ENCODE assay signal across 21 cellular contexts in genomic region chr5:34694012-34694411, GRCh38. TPM values are rescaled to one million over a fixed set of nuclear protein-coding genes. Genes with fewer than 3 reads are reported as not detected.
DNase-seq lines count a peak whose midpoint lies in the region; ATAC-seq and TF ChIP-seq lines count a peak whose summit lies in the region.
"Had no signal": no experiment of that assay in that cellular context is flagged by ENCODE, and none has a peak within 500 bp of the region (broad histone marks: within the 10 kb centered on the region; RNA-seq: fewer than 3 reads in every experiment).

No MANE protein-coding gene starts in this region.

- peaks cover 17% of the 10 kb centered on the region for H3K4me1 Mint-ChIP-seq in activated naive CD8-positive, alpha-beta T cell treated with anti-CD3 and anti-CD28 coated beads, Interleukin-2, amount 50 U/mL, for 24 hours
- H3K4me1 Mint-ChIP-seq in activated naive CD8-positive, alpha-beta T cell treated with anti-CD3 and anti-CD28 coated beads for 36 hours: peaks cover 20% of the 10 kb centered on the region
- H3K4me1 Mint-ChIP-seq in nephron (peaks cover 32% of the 10 kb centered on the region), type B pancreatic cell (ENCODE audit: unreplicated experiment) (peaks cover 34% of the 10 kb centered on the region)

- in situ Hi-C loops in brain microvascular endothelial cell (cut with HindIII; ENCODE audit: low pct_ligation_motif_present, low sequenced_read_pairs): no loop called here

- H3K4me3 Mint-ChIP-seq in activated naive CD8-positive, alpha-beta T cell treated with anti-CD3 and anti-CD28 coated beads, Interleukin-2, amount 50 U/mL, for 24 hours: no peak overlapping the region
- H3K4me3 Mint-ChIP-seq in activated naive CD8-positive, alpha-beta T cell treated with anti-CD3 and anti-CD28 coated beads for 36 hours: no peak overlapping the region
- H3K4me3 Mint-ChIP-seq in nephron (no peak overlapping the region), type B pancreatic cell (no peak overlapping the region)

- H3K27ac Mint-ChIP-seq in activated naive CD8-positive, alpha-beta T cell treated with anti-CD3 and anti-CD28 coated beads, Interleukin-2, amount 50 U/mL, for 24 hours: no peak overlapping the region
- no peak overlapping the region for H3K27ac Mint-ChIP-seq in activated naive CD8-positive, alpha-beta T cell treated with anti-CD3 and anti-CD28 coated beads for 36 hours
- H3K27ac Mint-ChIP-seq in nephron (peak overlapping the region; percentile 18 to 61 (median 49)), type B pancreatic cell (peak overlapping the region; percentile 34)

- peak overlapping the region; percentile 20 for H3K27ac ChIP-seq in brain microvascular endothelial cell
- no peak overlapping the region for H3K27ac ChIP-seq in WERI-Rb-1
- H3K27ac ChIP-seq: 22Rv1, right atrium auricular region, SJSA1 had no signal

- no peak for TF ChIP-seq CTCF in brain microvascular endothelial cell (IDR thresholded peaks at IDR 0.05; ENCODE audit: low read depth, low read length, missing control alignments)
- no peak for TF ChIP-seq CTCF in nephron (IDR thresholded peaks at IDR 0.05; ENCODE audit: unreplicated experiment in 3 of 3)
- no peak for TF ChIP-seq CTCF in type B pancreatic cell (conservative IDR thresholded peaks at IDR 0.05)
- no peak for TF ChIP-seq CTCF in WERI-Rb-1 (IDR thresholded peaks at IDR 0.05; ENCODE audit: low read depth, low read length)

- H3K4me3 ChIP-seq in brain microvascular endothelial cell (ENCODE audit: low read depth, low read length) (no peak overlapping the region), WERI-Rb-1 (ENCODE audit: low read depth, low read length) (no peak overlapping the region)
- H3K4me3 ChIP-seq: mucosa of descending colon, right atrium auricular region, SJSA1, upper lobe of left lung had no signal

- no peaks in the 10 kb centered on the region for H3K9me3 ChIP-seq in WERI-Rb-1 (ENCODE audit: severe bottlenecking)
- H3K9me3 ChIP-seq: mucosa of descending colon, right atrium auricular region, SJSA1, upper lobe of left lung had no signal

- peaks cover 69% of the 10 kb centered on the region for H3K36me3 ChIP-seq in brain microvascular endothelial cell (replicated peaks)
- H3K36me3 ChIP-seq in WERI-Rb-1: no peaks in the 10 kb centered on the region
- H3K36me3 ChIP-seq: right atrium auricular region, SJSA1 had no signal

- H3K9me3 Mint-ChIP-seq in activated naive CD8-positive, alpha-beta T cell treated with anti-CD3 and anti-CD28 coated beads, Interleukin-2, amount 50 U/mL, for 24 hours: no peaks in the 10 kb centered on the region
- no peaks in the 10 kb centered on the region for H3K9me3 Mint-ChIP-seq in activated naive CD8-positive, alpha-beta T cell treated with anti-CD3 and anti-CD28 coated beads for 36 hours
- H3K9me3 Mint-ChIP-seq in nephron (no peaks in the 10 kb centered on the region), type B pancreatic cell (no peaks in the 10 kb centered on the region)

- H3K27me3 Mint-ChIP-seq in activated naive CD8-positive, alpha-beta T cell treated with anti-CD3 and anti-CD28 coated beads, Interleukin-2, amount 50 U/mL, for 24 hours: no peaks in the 10 kb centered on the region
- H3K27me3 Mint-ChIP-seq in activated naive CD8-positive, alpha-beta T cell treated with anti-CD3 and anti-CD28 coated beads for 36 hours: no peaks in the 10 kb centered on the region
- no peaks in the 10 kb centered on the region for H3K27me3 Mint-ChIP-seq in nephron (ENCODE audit: low read depth)
- no peaks in the 10 kb centered on the region for H3K27me3 Mint-ChIP-seq in type B pancreatic cell

- no peak for DNase-seq in activated naive CD8-positive, alpha-beta T cell treated with anti-CD3 and anti-CD28 coated beads, Interleukin-2, amount 50 U/mL, for 24 hours
- DNase-seq in activated naive CD8-positive, alpha-beta T cell treated with anti-CD3 and anti-CD28 coated beads for 36 hours: no peak
- DNase-seq in brain microvascular endothelial cell (no peak), type B pancreatic cell (ENCODE audit: extremely low spot score, unreplicated experiment) (no peak), WERI-Rb-1 (no peak), cerebellar nuclear complex (lab: John Stamatoyannopoulos, UW) (no peak)
- DNase-seq: activated CD4-positive, alpha-beta T cell treated with anti-CD3 and anti-CD28 coated beads for 1 hour; mucosa of descending colon; NCI-H1436; NCI-H82; PC-3; stimulated activated naive CD4-positive, alpha-beta T cell; T1000; upper lobe of left lung had no signal

- H3K36me3 Mint-ChIP-seq in activated naive CD8-positive, alpha-beta T cell treated with anti-CD3 and anti-CD28 coated beads, Interleukin-2, amount 50 U/mL, for 24 hours (ENCODE audit: low read depth): no peaks in the 10 kb centered on the region
- no peaks in the 10 kb centered on the region for H3K36me3 Mint-ChIP-seq in activated naive CD8-positive, alpha-beta T cell treated with anti-CD3 and anti-CD28 coated beads for 36 hours
- peaks cover 16% of the 10 kb centered on the region for H3K36me3 Mint-ChIP-seq in nephron (ENCODE audit: low read depth)
- H3K36me3 Mint-ChIP-seq in type B pancreatic cell: peaks cover 23% of the 10 kb centered on the region

- H3K27me3 ChIP-seq in brain microvascular endothelial cell (replicated peaks) (no peaks in the 10 kb centered on the region), WERI-Rb-1 (ENCODE audit: insufficient read depth, low read depth, severe bottlenecking) (no peaks in the 10 kb centered on the region)
- H3K27me3 ChIP-seq: right atrium auricular region, SJSA1, upper lobe of left lung had no signal

- peak; percentile 20 for ATAC-seq in activated naive CD8-positive, alpha-beta T cell treated with anti-CD3 and anti-CD28 coated beads, Interleukin-2, amount 50 U/mL, for 24 hours
- ATAC-seq in GM18870 (IDR thresholded peaks at IDR 0.05; ENCODE audit: unreplicated experiment): no peak
- ATAC-seq: esophagus mucosa, left lobe of liver, mucosa of descending colon, PC-3 had no signal

RNA-seq across cellular contexts. Expression of gene RAI14, which starts 37.9 kb away (rescaled TPM):
- total RNA-seq in activated naive CD8-positive, alpha-beta T cell treated with anti-CD3 and anti-CD28 coated beads for 36 hours: 1 to 10 TPM; 7.9 to 9.0 TPM
- 83.1 and 102 TPM in 2 replicates for total RNA-seq in type B pancreatic cell (ENCODE audit: low replicate concordance)

Comparison
In these comparisons a context has a peak if more than half of its experiments do, and no peak if none do; other contexts are left out.
1. H3K27ac Mint-ChIP-seq: peak in nephron (3 of 3) and type B pancreatic cell (single experiment); none in activated naive CD8-positive, alpha-beta T cell treated with anti-CD3 and anti-CD28 coated beads, Interleukin-2, amount 50 U/mL, for 24 hours (single experiment) and activated naive CD8-positive, alpha-beta T cell treated with anti-CD3 and anti-CD28 coated beads for 36 hours (single experiment).